Comparison of ENCODE assay signal across 6 cellular contexts in the genomic region with DNA sequence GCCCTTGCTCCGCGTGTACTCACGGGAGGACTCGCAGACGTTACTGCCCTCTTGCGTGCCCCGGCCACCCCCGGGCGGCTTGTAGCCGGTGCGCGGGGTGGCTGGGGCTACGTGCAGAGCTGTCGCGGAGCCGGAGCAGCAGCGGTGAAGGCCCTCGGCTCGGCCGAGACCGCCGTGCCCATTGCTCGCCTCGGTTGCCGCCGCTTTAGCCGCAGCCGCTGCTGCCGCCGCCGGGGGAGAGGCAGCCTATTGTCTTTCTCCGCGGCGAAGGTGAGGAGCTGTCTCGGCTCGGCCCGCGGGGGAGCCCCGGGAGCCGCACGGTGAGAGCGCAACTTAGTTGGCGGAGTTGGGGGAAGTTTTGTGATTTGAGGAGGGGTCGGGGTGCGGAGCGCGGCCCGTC. TPM values are rescaled to one million over a fixed set of nuclear protein-coding genes. Genes with fewer than 3 reads are reported as not detected.
DNase-seq lines count a peak whose midpoint lies in the region; ATAC-seq and TF ChIP-seq lines count a peak whose summit lies in the region.
"Not testable (repeated sequence)": the region's sequence is repeated elsewhere in the genome, so short reads cannot be mapped to it uniquely, and the experiment has no call there.

No MANE protein-coding gene starts in this region.

- H3K27ac ChIP-seq in SJCRH30, breast epithelium, esophagus squamous epithelium, upper lobe of right lung: not testable (repeated sequence)

- not testable (repeated sequence) for H3K9me3 ChIP-seq in SJCRH30 (replicated peaks); breast epithelium; esophagus squamous epithelium; upper lobe of right lung

- DNase-seq in SJCRH30; breast epithelium (ENCODE audit: low spot score in 2 of 2); esophagus squamous epithelium (lab: John Stamatoyannopoulos, UW); upper lobe of right lung: not testable (repeated sequence)
- peak; percentile 28 to 39 (median 30) for DNase-seq in immature natural killer cell
- peak; percentile 25 to 41 for DNase-seq in stimulated activated naive CD8-positive, alpha-beta T cell treated with anti-CD3 and anti-CD28 coated beads, Interleukin-15, amount 100 ng/mL, for 72 hours

- H3K27ac Mint-ChIP-seq in immature natural killer cell; stimulated activated naive CD8-positive, alpha-beta T cell treated with anti-CD3 and anti-CD28 coated beads, Interleukin-15, amount 100 ng/mL, for 72 hours: not testable (repeated sequence)

- not testable (repeated sequence) for H3K4me1 ChIP-seq in SJCRH30, breast epithelium, esophagus squamous epithelium, upper lobe of right lung

- peak overlapping the region; percentile 39; the same call in 1 of the 2 replicates for H3K4me3 ChIP-seq in SJCRH30
- peak overlapping the region in 2 of 3 donors; percentile 40 to 46 for H3K4me3 ChIP-seq in breast epithelium
- peak overlapping the region in 3 of 4 donors; percentile 28 to 53 (median 32) for H3K4me3 ChIP-seq in esophagus squamous epithelium
- peak overlapping the region; percentile 23 for H3K4me3 ChIP-seq in upper lobe of right lung

- H3K4me1 Mint-ChIP-seq in immature natural killer cell; stimulated activated naive CD8-positive, alpha-beta T cell treated with anti-CD3 and anti-CD28 coated beads, Interleukin-15, amount 100 ng/mL, for 72 hours: not testable (repeated sequence)

- intact Hi-C loops in breast epithelium (cut with DNase I; ENCODE audit: low total_unique reads); esophagus squamous epithelium (cut with DNase I); upper lobe of right lung (cut with DNase I): not testable (repeated sequence)

- H3K9me3 Mint-ChIP-seq in immature natural killer cell; stimulated activated naive CD8-positive, alpha-beta T cell treated with anti-CD3 and anti-CD28 coated beads, Interleukin-15, amount 100 ng/mL, for 72 hours: not testable (repeated sequence)

- TF ChIP-seq POLR2A in breast epithelium (IDR thresholded peaks at IDR 0.05); esophagus squamous epithelium (IDR thresholded peaks at IDR 0.05): not testable (repeated sequence)

- H3K27me3 ChIP-seq in SJCRH30, breast epithelium, esophagus squamous epithelium, upper lobe of right lung: not testable (repeated sequence)

- not testable (repeated sequence) for H3K4me3 Mint-ChIP-seq in immature natural killer cell; stimulated activated naive CD8-positive, alpha-beta T cell treated with anti-CD3 and anti-CD28 coated beads, Interleukin-15, amount 100 ng/mL, for 72 hours

- no CpG with 5 or more reads among the region's 48 CpGs for WGBS in esophagus squamous epithelium, 2 donors

- not testable (repeated sequence) for ATAC-seq in stimulated activated naive CD8-positive, alpha-beta T cell treated with anti-CD3 and anti-CD28 coated beads, Interleukin-15, amount 100 ng/mL, for 72 hours; upper lobe of right lung

- H3K27me3 Mint-ChIP-seq in immature natural killer cell (ENCODE audit: low read depth in 3 of 3); stimulated activated naive CD8-positive, alpha-beta T cell treated with anti-CD3 and anti-CD28 coated beads, Interleukin-15, amount 100 ng/mL, for 72 hours: not testable (repeated sequence)

- TF ChIP-seq CTCF in breast epithelium (IDR thresholded peaks at IDR 0.05); esophagus squamous epithelium (IDR thresholded peaks at IDR 0.05); upper lobe of right lung (IDR thresholded peaks at IDR 0.05): not testable (repeated sequence)

- not testable (repeated sequence) for H3K36me3 ChIP-seq in SJCRH30, breast epithelium, esophagus squamous epithelium, upper lobe of right lung

- not testable (repeated sequence) for H3K36me3 Mint-ChIP-seq in immature natural killer cell

RNA-seq across cellular contexts. Expression of gene GOLGA6L10, which starts 5.8 kb away (rescaled TPM):
- total RNA-seq in SJCRH30 (2014; rRNA removed; shearing (Covaris generic)) = 0.10 TPM in 1 of 2 replicates, not detected in the other
- total RNA-seq in breast epithelium (1 to 10 TPM in 2 of 3 donors, under 1 TPM in 1; 0.48 to 2.6 (median 1.6) TPM), esophagus squamous epithelium (10 to 100 TPM in 1 of 4 donors, 1 to 10 TPM in 3; 1.3 to 10.9 (median 5.0) TPM), upper lobe of right lung (0.23 TPM)
- polyA plus RNA-seq in immature natural killer cell = under 1 TPM in 1 of 3 donors, not detected in 2; 0.21 TPM
